In the genomic region with DNA sequence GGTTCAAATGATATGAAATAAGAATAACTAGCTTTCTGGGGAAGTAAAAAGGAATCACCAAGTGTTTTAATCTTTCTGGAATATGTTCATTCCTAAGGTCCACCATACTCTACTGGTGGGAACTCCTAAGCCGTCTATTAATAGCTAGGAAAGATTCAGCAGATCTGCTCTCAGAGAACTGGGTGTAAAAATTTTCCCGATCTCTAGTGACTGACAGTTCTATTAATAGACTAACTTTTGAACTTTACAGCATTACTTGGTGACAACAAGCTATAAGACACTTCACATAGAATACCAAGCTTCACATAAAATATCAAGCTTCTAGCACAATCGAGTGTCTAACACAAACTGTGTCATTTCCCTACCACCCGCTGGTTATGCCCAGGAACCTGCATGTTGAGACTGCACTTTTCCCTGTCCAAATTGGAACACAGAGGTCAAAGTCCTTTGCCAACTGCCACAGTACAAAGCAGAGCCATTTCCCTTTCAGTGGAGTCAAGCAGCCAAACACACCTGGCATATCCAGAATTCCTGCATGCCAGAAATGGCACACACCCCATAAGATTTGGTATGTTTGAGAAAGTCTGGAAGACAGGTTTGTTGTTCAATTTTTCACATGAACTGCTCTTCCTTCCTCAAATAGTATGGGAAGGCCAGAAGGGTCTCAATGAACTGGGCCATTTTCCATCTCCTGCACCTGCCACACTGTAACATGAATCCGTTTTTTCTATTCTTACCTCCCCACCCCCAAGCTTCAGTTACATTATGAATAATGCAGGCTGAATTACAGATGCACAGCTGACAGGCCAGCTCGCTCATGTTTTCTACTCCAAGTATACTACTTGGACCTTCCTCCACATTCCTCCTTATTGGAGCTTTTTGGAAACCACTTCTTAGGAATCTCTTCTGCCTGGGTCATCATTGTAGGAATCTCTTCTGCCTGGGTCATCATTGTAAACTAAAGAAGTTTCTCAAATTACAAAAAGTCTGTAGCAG, we compare ENCODE assay signal across 9 cellular contexts. TPM values are rescaled to one million over a fixed set of nuclear protein-coding genes. Genes with fewer than 3 reads are reported as not detected.
DNase-seq lines count a peak whose midpoint lies in the region; ATAC-seq and TF ChIP-seq lines count a peak whose summit lies in the region.
"Had no signal": no experiment of that assay in that cellular context is flagged by ENCODE, and none has a peak within 500 bp of the region (broad histone marks: within the 10 kb centered on the region; RNA-seq: fewer than 3 reads in every experiment).

No MANE protein-coding gene starts in this region.

- H3K27ac Mint-ChIP-seq in activated naive CD4-positive, alpha-beta T cell treated with anti-CD3 and anti-CD28 coated beads, Interleukin-2, amount 50 U/mL, for 72 hours, result peak overlapping the region; percentile 3 to 78
- H3K27ac Mint-ChIP-seq: activated CD8-positive, alpha-beta memory T cell treated with anti-CD3 and anti-CD28 coated beads, Interleukin-2, amount 10 ng/mL, durations not matched to agents 7 days and 5 days had no signal

- H3K36me3 ChIP-seq in left ventricle myocardium inferior, result peaks cover 36% of the 10 kb centered on the region
- H3K36me3 ChIP-seq in stomach, result peaks cover 29 to 39% (median 37%) of the 10 kb centered on the region in 4 donors

- peak overlapping the region; percentile 27 for H3K4me3 ChIP-seq in left ventricle myocardium inferior
- H3K4me3 ChIP-seq in stomach, result peak overlapping the region in 2 of 4 donors; percentile 5 to 18

- no peak for DNase-seq in activated naive CD4-positive, alpha-beta T cell treated with anti-CD3 and anti-CD28 coated beads, Interleukin-2, amount 50 U/mL, for 72 hours (ENCODE audit: low spot score in 2 of 2)
- DNase-seq in activated naive CD4-positive, alpha-beta T cell treated with anti-CD3 and anti-CD28 coated beads, Interleukin-2, amount 50 U/mL, for 16 hours, result no peak
- peak; percentile 3 for DNase-seq in NCI-H748 treated with DMSO at 0.1 percent for 48 hours (lab: John Stamatoyannopoulos, UW)
- DNase-seq in left ventricle myocardium inferior, result no peak
- peak; percentile 71 for DNase-seq in stomach
- no peak for DNase-seq in GF-D8 (lab: John Stamatoyannopoulos, UW)
- DNase-seq in mesenteric fat pad (ENCODE audit: low spot score), result no peak
- DNase-seq: activated CD8-positive, alpha-beta memory T cell treated with anti-CD3 and anti-CD28 coated beads, Interleukin-2, amount 10 ng/mL, durations not matched to agents 7 days and 5 days had no signal

- intact Hi-C loops in left ventricle myocardium inferior (cut with micrococcal nuclease) (no loop called here), stomach (cut with DNase I; ENCODE audit: low total_unique reads) (no loop called here)

- no peak for ATAC-seq in activated naive CD4-positive, alpha-beta T cell treated with anti-CD3 and anti-CD28 coated beads, Interleukin-2, amount 50 U/mL, for 72 hours
- no peak for ATAC-seq in GM18907 (IDR thresholded peaks at IDR 0.05; ENCODE audit: unreplicated experiment)
- ATAC-seq: activated CD8-positive, alpha-beta memory T cell treated with anti-CD3 and anti-CD28 coated beads, Interleukin-2, amount 10 ng/mL, durations not matched to agents 7 days and 5 days had no signal

- H3K9me3 ChIP-seq in left ventricle myocardium inferior (replicated peaks) (no peaks in the 10 kb centered on the region), stomach (no peaks in the 10 kb centered on the region)

- H3K36me3 Mint-ChIP-seq in activated naive CD4-positive, alpha-beta T cell treated with anti-CD3 and anti-CD28 coated beads, Interleukin-2, amount 50 U/mL, for 72 hours, result peaks cover 21 to 24% of the 10 kb centered on the region in 2 donors

- no peaks in the 10 kb centered on the region for H3K27me3 ChIP-seq in left ventricle myocardium inferior (ENCODE audit: low read depth)
- no peaks in the 10 kb centered on the region for H3K27me3 ChIP-seq in stomach

- H3K4me1 ChIP-seq in left ventricle myocardium inferior (peaks cover 82% of the 10 kb centered on the region), stomach (peaks cover 36 to 64% (median 47%) of the 10 kb centered on the region in 4 donors)

- TF ChIP-seq CTCF in left ventricle myocardium inferior (IDR thresholded peaks at IDR 0.05; ENCODE audit: borderline replicate concordance), result no peak
- TF ChIP-seq CTCF in stomach (IDR thresholded peaks at IDR 0.05), result no peak

- 23 to 39% (median 33%) methylated on average over 6 of the region's 6 CpGs for WGBS in stomach, 5 donors

- no peaks in the 10 kb centered on the region for H3K9me3 Mint-ChIP-seq in activated naive CD4-positive, alpha-beta T cell treated with anti-CD3 and anti-CD28 coated beads, Interleukin-2, amount 50 U/mL, for 72 hours

- H3K27ac ChIP-seq in left ventricle myocardium inferior (replicated peaks), result peak overlapping the region; percentile 96
- peak overlapping the region; percentile 67 to 93 (median 72) for H3K27ac ChIP-seq in stomach

- TF ChIP-seq POLR2A in stomach (IDR thresholded peaks at IDR 0.05), result no peak

- TF ChIP-seq EP300 in stomach (IDR thresholded peaks at IDR 0.05), result no peak

RNA-seq across cellular contexts. Expression of gene OSBP, which starts 3.7 kb away (rescaled TPM):
- total RNA-seq in activated naive CD4-positive, alpha-beta T cell treated with anti-CD3 and anti-CD28 coated beads, Interleukin-2, amount 50 U/mL, for 72 hours, result 10 to 100 TPM; 40.1 to 50.9 TPM
- total RNA-seq in left ventricle myocardium inferior, result 30.0 TPM
- total RNA-seq in stomach, result 10 to 100 TPM; 27.2 to 67.9 (median 33.3) TPM
- 10 to 100 TPM; 10.8 to 15.1 (median 14.2) TPM for polyA plus RNA-seq in stomach
- 39.8 TPM for total RNA-seq in mesenteric fat pad

RNA-seq across cellular contexts. Expression of gene PATL1, which starts 57.0 kb away (rescaled TPM):
- 10 to 100 TPM; 72.3 to 88.0 TPM for total RNA-seq in activated naive CD4-positive, alpha-beta T cell treated with anti-CD3 and anti-CD28 coated beads, Interleukin-2, amount 50 U/mL, for 72 hours
- total RNA-seq in left ventricle myocardium inferior (21.1 TPM), stomach (10 to 100 TPM in 3 of 5 donors, 1 to 10 TPM in 2; 7.5 to 16.7 (median 10.7) TPM), mesenteric fat pad (32.5 TPM)
- polyA plus RNA-seq in stomach, result 10 to 100 TPM in 1 of 3 donors, 1 to 10 TPM in 2; 8.0 to 15.9 (median 9.5) TPM

Comparison
In these comparisons a context has a peak if more than half of its experiments do, and no peak if none do; other contexts are left out.
1. DNase-seq: peak in NCI-H748 treated with DMSO at 0.1 percent for 48 hours (single experiment) and stomach (single experiment); none in activated naive CD4-positive, alpha-beta T cell treated with anti-CD3 and anti-CD28 coated beads, Interleukin-2, amount 50 U/mL, for 72 hours (0 of 2), activated naive CD4-positive, alpha-beta T cell treated with anti-CD3 and anti-CD28 coated beads, Interleukin-2, amount 50 U/mL, for 16 hours (single experiment), left ventricle myocardium inferior (single experiment), GF-D8 (single experiment) and mesenteric fat pad (single experiment).